In genomic region chr19:44163789-44164188, GRCh38 we compare ENCODE assay signal across 16 cellular contexts.
"Had no signal": no experiment of that assay in that cellular context is flagged by ENCODE, and none has a peak within 500 bp of the region (broad histone marks: within the 10 kb centered on the region; RNA-seq: fewer than 3 reads in every experiment).

No MANE protein-coding gene starts in this region.

- H3K27me3 Mint-ChIP-seq: activated naive CD8-positive, alpha-beta T cell; dendritic cell treated with granulocyte-macrophage colony-stimulating factor and Interleukin-4, amounts not matched to agents 40 ng/mL and 50 ng/mL, for 4 days had no signal

- FAIRE-seq: keratinocyte, urothelium cell line had no signal

- DNase-seq: activated CD4-positive, alpha-beta T cell treated with anti-CD3 and anti-CD28 coated beads, Interleukin-2, amount 50 U/mL, for 1 hour; activated CD4-positive, CD25-positive, alpha-beta regulatory T cell treated with anti-CD3 and anti-CD28 coated beads, Interleukin-2, amount 50 U/mL, for 72 hours; activated CD8-positive, alpha-beta memory T cell treated with anti-CD3 and anti-CD28 coated beads, Interleukin-2, amount 50 U/mL, for 4 hours; effector memory CD4-positive, alpha-beta T cell; hippocampal formation; nucleus accumbens; posterior cingulate gyrus; retina; stimulated activated CD8-positive, alpha-beta memory T cell treated with anti-CD3 and anti-CD28 coated beads, Interleukin-4, amount 100 ng/mL, for 48 hours; stimulated activated naive CD4-positive, alpha-beta T cell treated with Interleukin-2 at 50 U/mL for 16 hours had no signal

- H3K27me3 ChIP-seq: cardiac muscle cell, tibial nerve had no signal
